Comparison of ENCODE assay signal across 8 cellular contexts in the genomic region with DNA sequence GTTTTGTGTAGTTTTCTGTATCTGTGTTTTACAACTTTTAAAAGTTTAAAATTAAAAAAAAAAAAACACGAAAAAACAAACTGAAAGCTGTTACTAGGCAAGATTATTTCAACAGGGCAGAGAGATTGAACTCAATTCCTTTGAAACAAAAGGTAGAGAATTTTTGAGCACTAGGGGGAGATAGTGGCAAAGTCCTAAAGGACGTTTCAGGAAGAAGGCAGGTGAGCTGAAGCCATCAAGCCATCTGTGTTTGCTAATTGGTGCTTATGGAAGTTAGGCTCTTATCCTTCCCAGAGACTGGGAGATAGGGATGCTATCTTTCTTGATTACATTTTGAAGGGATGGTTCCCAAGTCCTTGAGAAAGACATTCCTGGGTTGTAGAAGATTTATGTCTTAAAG.
DNase-seq lines count a peak whose midpoint lies in the region; ATAC-seq and TF ChIP-seq lines count a peak whose summit lies in the region.

No MANE protein-coding gene starts in this region.

- H3K9me3 Mint-ChIP-seq in activated CD4-positive, alpha-beta T cell treated with anti-CD3 and anti-CD28 coated beads, Interleukin-2, amount 10 ng/mL, durations not matched to agents 24 days and 14 days, result no peaks in the 10 kb centered on the region

- TF ChIP-seq RAD21 in SK-N-SH (IDR thresholded peaks at IDR 0.05; ENCODE audit: low read length) (peak; percentile 27), liver (IDR thresholded peaks at IDR 0.05) (peak; percentile 56 to 72)

- H3K4me1 ChIP-seq in Karpas-422 (ENCODE audit: low read length), result peaks cover 12% of the 10 kb centered on the region
- peaks cover 0 to 3% of the 10 kb centered on the region in 2 experiments; a peak in 1 of 4 replicates for H3K4me1 ChIP-seq in SK-N-SH (ENCODE audit: control insufficient read depth in 1 of 2, insufficient read depth in 2 of 2, low read depth in 1 of 2, low read length in 1 of 2)
- H3K4me1 ChIP-seq in liver (ENCODE audit: control insufficient read depth in 4 of 4, insufficient read depth in 4 of 4, low read length in 3 of 4), result no peaks in the 10 kb centered on the region

- H3K27me3 ChIP-seq in Karpas-422 (ENCODE audit: low read length) (no peaks in the 10 kb centered on the region), SK-N-SH (ENCODE audit: insufficient read depth) (no peaks in the 10 kb centered on the region), liver (ENCODE audit: control insufficient read depth in 4 of 4, insufficient read depth in 4 of 4, low read length in 3 of 4) (peaks cover 0 to 8% (median 0%) of the 10 kb centered on the region in 4 donors)

- no peaks in the 10 kb centered on the region for H3K4me1 Mint-ChIP-seq in activated CD4-positive, alpha-beta T cell treated with anti-CD3 and anti-CD28 coated beads, Interleukin-2, amount 10 ng/mL, durations not matched to agents 24 days and 14 days

- H3K27me3 Mint-ChIP-seq in activated CD4-positive, alpha-beta T cell treated with anti-CD3 and anti-CD28 coated beads, Interleukin-2, amount 10 ng/mL, durations not matched to agents 24 days and 14 days, result no peaks in the 10 kb centered on the region

- DNase-seq in Karpas-422 (peak; percentile 83), SK-N-SH (peak; percentile 22), GF-D8 (lab: John Stamatoyannopoulos, UW) (no peak), coronary artery (ENCODE audit: low spot score) (no peak)
- DNase-seq in activated CD4-positive, alpha-beta T cell treated with anti-CD3 and anti-CD28 coated beads, Interleukin-2, amount 10 ng/mL, durations not matched to agents 24 days and 14 days, result no peak

- H3K9me3 ChIP-seq in Karpas-422 (ENCODE audit: low read length) (no peaks in the 10 kb centered on the region), SK-N-SH (no peaks in the 10 kb centered on the region), liver (ENCODE audit: control insufficient read depth in 4 of 4, low read length in 3 of 4) (no peaks in the 10 kb centered on the region)

- intact Hi-C loops in activated CD4-positive, alpha-beta T cell treated with anti-CD3 and anti-CD28 coated beads, Interleukin-2, amount 10 ng/mL, durations not matched to agents 24 days and 14 days (cut with micrococcal nuclease), result no loop called here

- no peaks in the 10 kb centered on the region for H3K36me3 Mint-ChIP-seq in activated CD4-positive, alpha-beta T cell treated with anti-CD3 and anti-CD28 coated beads, Interleukin-2, amount 10 ng/mL, durations not matched to agents 24 days and 14 days (ENCODE audit: low read depth)

- H3K9me2 ChIP-seq in Karpas-422 (replicated peaks; ENCODE audit: insufficient read depth, low read length) (no peaks in the 10 kb centered on the region), SK-N-SH (no peaks in the 10 kb centered on the region)

- TF ChIP-seq CTCF in GM12875 (IDR thresholded peaks at IDR 0.05; ENCODE audit: borderline replicate concordance, insufficient read depth, low read depth, low read length) (peak; percentile 40; the same call in 1 of the 2 replicates), SK-N-SH (IDR thresholded peaks at IDR 0.05) (peak; percentile 38), liver (IDR thresholded peaks at IDR 0.05; ENCODE audit: low read depth, low read length, missing input control) (peak; percentile 30), coronary artery (IDR thresholded peaks at IDR 0.05) (no peak)

- H3K4me3 Mint-ChIP-seq in activated CD4-positive, alpha-beta T cell treated with anti-CD3 and anti-CD28 coated beads, Interleukin-2, amount 10 ng/mL, durations not matched to agents 24 days and 14 days, result no peak overlapping the region

- 73% methylated on average over 2 of the region's 2 CpGs for WGBS in SK-N-SH (ENCODE audit: low lambda C conversion rate)
- WGBS in liver, result 18% methylated on average over 2 of the region's 2 CpGs

- no peak for ATAC-seq in HG03045 (IDR thresholded peaks at IDR 0.05; ENCODE audit: unreplicated experiment)

- POLR2A ChIA-PET in SK-N-SH (lab: Yijun Ruan, JAX), result no interaction called here

- no peaks in the 10 kb centered on the region for H3F3A ChIP-seq in SK-N-SH (replicated peaks; ENCODE audit: insufficient read depth)

- H3K4me2 ChIP-seq in Karpas-422 (ENCODE audit: low read depth, low read length, poor library complexity, severe bottlenecking) (no peak overlapping the region), SK-N-SH (no peak overlapping the region)

- no peak overlapping the region for H2AFZ ChIP-seq in Karpas-422 (ENCODE audit: low read length)
- no peak overlapping the region for H2AFZ ChIP-seq in SK-N-SH (ENCODE audit: low read depth)

- H3K36me3 ChIP-seq in Karpas-422 (ENCODE audit: insufficient read depth, low read length), result no peaks in the 10 kb centered on the region
- peaks cover 0 to 2% of the 10 kb centered on the region in 2 experiments for H3K36me3 ChIP-seq in SK-N-SH (replicated peaks in 1 of 2; ENCODE audit: control insufficient read depth in 1 of 2, insufficient read depth in 2 of 2, low read length in 1 of 2)
- no peaks in the 10 kb centered on the region for H3K36me3 ChIP-seq in liver (ENCODE audit: control insufficient read depth in 4 of 4, insufficient read depth in 3 of 4, low read depth in 1 of 4, low read length in 3 of 4)

- H3K4me3 ChIP-seq in GM12875 (ENCODE audit: low read depth, low read length) (no peak overlapping the region), Karpas-422 (ENCODE audit: low read length) (no peak overlapping the region), SK-N-SH (ENCODE audit: low read depth in 2 of 2, low read length in 1 of 2) (no peak overlapping the region), liver (ENCODE audit: low read depth in 1 of 3, low read length in 3 of 3) (no peak overlapping the region), coronary artery (no peak overlapping the region)

- H3K27ac ChIP-seq in Karpas-422 (ENCODE audit: low read length) (no peak overlapping the region), SK-N-SH (ENCODE audit: low read depth in 2 of 2, low read length in 1 of 2) (no peak overlapping the region), liver (ENCODE audit: low read depth in 1 of 2, low read length in 2 of 2) (no peak overlapping the region), coronary artery (no peak overlapping the region)

- TF ChIP-seq EP300 in SK-N-SH (IDR thresholded peaks at IDR 0.05; ENCODE audit: borderline replicate concordance in 1 of 2, low read depth in 1 of 2, low read length in 1 of 2), result no peak

- H3K27ac Mint-ChIP-seq in activated CD4-positive, alpha-beta T cell treated with anti-CD3 and anti-CD28 coated beads, Interleukin-2, amount 10 ng/mL, durations not matched to agents 24 days and 14 days, result no peak overlapping the region

- no peak overlapping the region for H3K9ac ChIP-seq in Karpas-422 (ENCODE audit: low read length)
- no peak overlapping the region for H3K9ac ChIP-seq in SK-N-SH
- no peak overlapping the region for H3K9ac ChIP-seq in liver (ENCODE audit: low read depth in 1 of 2, low read length in 2 of 2)

- CTCF ChIA-PET in SK-N-SH (lab: Yijun Ruan, JAX), result interaction anchor here (0.9 to 4.0 kb wide), 5 partner anchors 12 to 277 kb away, joined by 3 to 17 read pairs (median 4); no protein-coding TSS in a partner anchor

- H3K79me2 ChIP-seq in Karpas-422 (ENCODE audit: low read length) (no peaks in the 10 kb centered on the region), SK-N-SH (ENCODE audit: insufficient read depth) (no peaks in the 10 kb centered on the region)

- 0 out of 2 replicates have a peak, but pooled peaks cover 4% of the 10 kb centered on the region for H4K20me1 ChIP-seq in Karpas-422 (ENCODE audit: insufficient read depth, low read depth, low read length)
- H4K20me1 ChIP-seq in SK-N-SH (ENCODE audit: insufficient read depth), result no peaks in the 10 kb centered on the region

TF ChIP-seq in SK-N-SH, 30 proteins besides CTCF, POLR2A, EP300 and RAD21:
- TF ChIP-seq SMC3 (IDR thresholded peaks at IDR 0.05; ENCODE audit: low read depth, low read length) (peak; percentile 11; the same call in 1 of the 2 replicates), TEAD4 (IDR thresholded peaks at IDR 0.05; ENCODE audit: borderline replicate concordance, insufficient read depth) (no peak)
TF ChIP-seq in SK-N-SH: peak in this region for 1.

TF ChIP-seq in liver, 16 proteins besides CTCF, POLR2A, EP300 and RAD21:
- peak; percentile 19 to 57 for TF ChIP-seq HNF4A (conservative IDR thresholded peaks at IDR 0.05)
- TF ChIP-seq, protein P1, sequence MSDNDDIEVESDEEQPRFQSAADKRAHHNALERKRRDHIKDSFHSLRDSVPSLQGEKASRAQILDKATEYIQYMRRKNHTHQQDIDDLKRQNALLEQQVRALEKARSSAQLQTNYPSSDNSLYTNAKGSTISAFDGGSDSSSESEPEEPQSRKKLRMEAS (IDR thresholded peaks at IDR 0.05), result no peak

Comparison
In these comparisons a context has a peak if more than half of its experiments do, and no peak if none do; other contexts are left out.
1. DNase-seq: peak in Karpas-422 (single experiment) and SK-N-SH (single experiment); none in GF-D8 (single experiment), activated CD4-positive, alpha-beta T cell treated with anti-CD3 and anti-CD28 coated beads, Interleukin-2, amount 10 ng/mL, durations not matched to agents 24 days and 14 days (single experiment) and coronary artery (single experiment).